Comparison of ENCODE assay signal across 8 cellular contexts in genomic region chr10:118958984-118959916, GRCh38.
DNase-seq lines count a peak whose midpoint lies in the region; ATAC-seq and TF ChIP-seq lines count a peak whose summit lies in the region.

No MANE protein-coding gene starts in this region.

- TF ChIP-seq EP300 in sigmoid colon (IDR thresholded peaks at IDR 0.05): no peak

- ATAC-seq in foreskin keratinocyte: peak; percentile 72
- no peak for ATAC-seq in HG03432 (IDR thresholded peaks at IDR 0.05; ENCODE audit: unreplicated experiment)

- H3K27me3 ChIP-seq in foreskin keratinocyte (no peaks in the 10 kb centered on the region), sigmoid colon (no peaks in the 10 kb centered on the region), colonic mucosa (no peaks in the 10 kb centered on the region)

- H3K4me1 Mint-ChIP-seq in glutamatergic neuron (ENCODE audit: low read depth, unreplicated experiment): peaks cover 17% of the 10 kb centered on the region

- peaks cover 3% of the 10 kb centered on the region for H3K36me3 Mint-ChIP-seq in glutamatergic neuron (ENCODE audit: unreplicated experiment)

- no peak overlapping the region for H3K9ac ChIP-seq in colonic mucosa (ENCODE audit: low read depth in 2 of 2, low read length in 2 of 2)

- TF ChIP-seq POLR2A in sigmoid colon (IDR thresholded peaks at IDR 0.05): no peak

- no peak overlapping the region for H3K4me3 Mint-ChIP-seq in glutamatergic neuron (ENCODE audit: unreplicated experiment)

- H3K4me3 ChIP-seq in sigmoid colon (no peak overlapping the region), colonic mucosa (no peak overlapping the region)

- no peak for TF ChIP-seq CTCF in foreskin keratinocyte (conservative IDR thresholded peaks at IDR 0.05)
- TF ChIP-seq CTCF in sigmoid colon (IDR thresholded peaks at IDR 0.05): no peak
- no peak for TF ChIP-seq CTCF in glutamatergic neuron (IDR thresholded peaks at IDR 0.05; ENCODE audit: partially characterized antibody, unreplicated experiment)
- no peak for TF ChIP-seq CTCF in colonic mucosa (IDR thresholded peaks at IDR 0.05)

- no peak overlapping the region for H3K27ac ChIP-seq in foreskin keratinocyte
- peak overlapping the region; percentile 17 to 67 (median 51) for H3K27ac ChIP-seq in sigmoid colon
- no peak overlapping the region for H3K27ac ChIP-seq in colonic mucosa

- no peaks in the 10 kb centered on the region for H3K9me3 ChIP-seq in sigmoid colon
- no peaks in the 10 kb centered on the region for H3K9me3 ChIP-seq in colonic mucosa

- H3K4me1 ChIP-seq in foreskin keratinocyte: peaks cover 5% of the 10 kb centered on the region
- peaks cover 0 to 28% (median 23%) of the 10 kb centered on the region in 4 donors for H3K4me1 ChIP-seq in sigmoid colon
- no peaks in the 10 kb centered on the region for H3K4me1 ChIP-seq in colonic mucosa

- DNase-seq in GM03348 (ENCODE audit: low spot score) (peak; percentile 88), SKM-1 (lab: John Stamatoyannopoulos, UW; ENCODE audit: unreplicated experiment) (peak; percentile 26), foreskin keratinocyte (peak in 1 of 2 donors; percentile 59), sigmoid colon (peak; percentile 85), glutamatergic neuron (no peak), colonic mucosa (no peak)
- DNase-seq in activated effector memory CD4-positive, alpha-beta T cell treated with Interleukin-2 at 50 U/mL for 16 hours: no peak

- WGBS in sigmoid colon, 2 donors: 51 to 57% methylated on average over 10 of the region's 10 CpGs

- peaks cover 4% of the 10 kb centered on the region for H3K9me3 Mint-ChIP-seq in glutamatergic neuron (ENCODE audit: unreplicated experiment)

- intact Hi-C loops in sigmoid colon (cut with DNase I): no loop called here
- intact Hi-C loops in colonic mucosa (cut with DNase I): no loop called here

- no peak overlapping the region for H3K27ac Mint-ChIP-seq in glutamatergic neuron (ENCODE audit: unreplicated experiment)

- H3K36me3 ChIP-seq in sigmoid colon (no peaks in the 10 kb centered on the region), colonic mucosa (no peaks in the 10 kb centered on the region)

- H3K27me3 Mint-ChIP-seq in glutamatergic neuron (ENCODE audit: unreplicated experiment): peaks cover 8% of the 10 kb centered on the region

Comparison
In these comparisons a context has a peak if more than half of its experiments do, and no peak if none do; other contexts are left out.
1. DNase-seq: peak in GM03348 (single experiment), SKM-1 (single experiment) and sigmoid colon (single experiment); none in glutamatergic neuron (single experiment), colonic mucosa (single experiment) and activated effector memory CD4-positive, alpha-beta T cell treated with Interleukin-2 at 50 U/mL for 16 hours (single experiment).
2. H3K27ac ChIP-seq: peak in sigmoid colon (4 of 4); none in foreskin keratinocyte (single experiment) and colonic mucosa (single experiment).